ENCODE assay signal across 6 cellular contexts in genomic region chr19:799076-799881, GRCh38. TPM values are rescaled to one million over a fixed set of nuclear protein-coding genes. Genes with fewer than 3 reads are reported as not detected.
DNase-seq lines count a peak whose midpoint lies in the region; ATAC-seq, FAIRE-seq and TF ChIP-seq lines count a peak whose summit lies in the region.

No MANE protein-coding gene starts in this region.

- no peak for TF ChIP-seq POLR2A in GM12891 (IDR thresholded peaks at IDR 0.05; ENCODE audit: low read depth, low read length)

- DNase-seq in NCI-H82 (lab: John Stamatoyannopoulos, UW) (peak; percentile 28), NCI-H82 treated with DMSO at 0.1 percent for 48 hours (lab: John Stamatoyannopoulos, UW; ENCODE audit: unreplicated experiment) (no peak), amniotic epithelial cell (ENCODE audit: low read depth) (peak; percentile 52), myocyte (ENCODE audit: low read depth) (peak; percentile 77), GM12891 (ENCODE audit: insufficient read length, low spot score) (no peak)

- FAIRE-seq in GM12891 (lab: Jason Lieb, UNC) = no peak

- ATAC-seq in HG03159 (IDR thresholded peaks at IDR 0.05; ENCODE audit: unreplicated experiment) = no peak

TF ChIP-seq in GM12891, 5 proteins besides CTCF, POLR2A, EP300 and RAD21:
- TF ChIP-seq TAF1 (IDR thresholded peaks at IDR 0.05; ENCODE audit: low read depth, low read length) = no peak
- no peak for TF ChIP-seq SPI1 (IDR thresholded peaks at IDR 0.05; ENCODE audit: low read depth, low read length)
- no peak for TF ChIP-seq POU2F2 (IDR thresholded peaks at IDR 0.05; ENCODE audit: low read depth, low read length)
- TF ChIP-seq PAX5 (IDR thresholded peaks at IDR 0.05; ENCODE audit: insufficient read depth, low read length, severe bottlenecking) = no peak
- no peak for TF ChIP-seq POLR2AphosphoS5 (IDR thresholded peaks at IDR 0.05; ENCODE audit: low read depth, low read length)

RNA-seq across cellular contexts. Expression of gene PTBP1, which starts 2.0 kb away (rescaled TPM):
- 89.0 and 105 TPM in 2 replicates for total RNA-seq in myocyte
- 354 TPM for polyA plus RNA-seq in myocyte (2012)
- 196 TPM for polyA plus RNA-seq in GM12891 (2012; ENCODE audit: low read depth, missing spikeins)

RNA-seq across cellular contexts. Expression of gene PLPPR3, which starts 22.5 kb away (rescaled TPM):
- 0.16 and 0.26 TPM in 2 replicates for total RNA-seq in myocyte
- polyA plus RNA-seq in myocyte (2012) = 0.19 TPM
- 0.15 TPM for polyA plus RNA-seq in GM12891 (2012; ENCODE audit: low read depth, missing spikeins)

RNA-seq across cellular contexts. Expression of gene AZU1, which starts 28.4 kb away (rescaled TPM):
- total RNA-seq in myocyte = not detected in 2 replicates
- polyA plus RNA-seq in myocyte (2012) = not detected
- 0.10 TPM for polyA plus RNA-seq in GM12891 (2012; ENCODE audit: low read depth, missing spikeins)

RNA-seq across cellular contexts. Expression of gene PRTN3, which starts 41.5 kb away (rescaled TPM):
- total RNA-seq in myocyte = not detected in 2 replicates
- polyA plus RNA-seq in myocyte (2012) = not detected
- not detected for polyA plus RNA-seq in GM12891 (2012; ENCODE audit: low read depth, missing spikeins)

RNA-seq across cellular contexts. Expression of gene MISP, which starts 48.4 kb away (rescaled TPM):
- total RNA-seq in myocyte = 2.3 and 2.9 TPM in 2 replicates
- 3.3 TPM for polyA plus RNA-seq in myocyte (2012)
- polyA plus RNA-seq in GM12891 (2012; ENCODE audit: low read depth, missing spikeins) = 0.03 TPM

Comparison
In these comparisons a context has a peak if more than half of its experiments do, and no peak if none do; other contexts are left out.
1. DNase-seq: peak in NCI-H82 (single experiment), amniotic epithelial cell (single experiment) and myocyte (single experiment); none in NCI-H82 treated with DMSO at 0.1 percent for 48 hours (single experiment) and GM12891 (single experiment).